Comparison of ENCODE assay signal across 1 cellular context in genomic region chr14:103687712-103688111, GRCh38.
TF ChIP-seq lines count a peak whose summit lies in the region.

No MANE protein-coding gene starts in this region.

TF ChIP-seq in IMR-90, 13 proteins besides CTCF, POLR2A, EP300 and RAD21:
- no peak for TF ChIP-seq BHLHE40 (IDR thresholded peaks at IDR 0.05; ENCODE audit: low read depth, low read length)
- TF ChIP-seq RCOR1 (IDR thresholded peaks at IDR 0.05; ENCODE audit: insufficient replicate concordance, low read length) = no peak
- TF ChIP-seq FOS (IDR thresholded peaks at IDR 0.05; ENCODE audit: low read depth, low read length) = no peak
- TF ChIP-seq NFE2L2 (IDR thresholded peaks at IDR 0.05; ENCODE audit: low read depth, low read length) = no peak
- TF ChIP-seq USF2 (IDR thresholded peaks at IDR 0.05; ENCODE audit: low read depth, low read length) = no peak
- no peak for TF ChIP-seq SMC3 (IDR thresholded peaks at IDR 0.05; ENCODE audit: low read depth, low read length)
- TF ChIP-seq RFX5 (IDR thresholded peaks at IDR 0.05; ENCODE audit: low read depth, low read length) = no peak
- no peak for TF ChIP-seq MAZ (IDR thresholded peaks at IDR 0.05; ENCODE audit: borderline replicate concordance, low read depth, low read length)
- TF ChIP-seq CHD1 (IDR thresholded peaks at IDR 0.05; ENCODE audit: low read depth, low read length) = no peak
- TF ChIP-seq MXI1 (IDR thresholded peaks at IDR 0.05; ENCODE audit: borderline replicate concordance, low read depth, low read length) = no peak
- no peak for TF ChIP-seq CEBPB (IDR thresholded peaks at IDR 0.05; ENCODE audit: low read depth, low read length)
- no peak for TF ChIP-seq ELK1 (IDR thresholded peaks at IDR 0.05; ENCODE audit: borderline replicate concordance, low read depth, low read length)
TF ChIP-seq in IMR-90: peak in this region for 0.
